8 cellular contexts compared by ENCODE assay signal in the genomic region with DNA sequence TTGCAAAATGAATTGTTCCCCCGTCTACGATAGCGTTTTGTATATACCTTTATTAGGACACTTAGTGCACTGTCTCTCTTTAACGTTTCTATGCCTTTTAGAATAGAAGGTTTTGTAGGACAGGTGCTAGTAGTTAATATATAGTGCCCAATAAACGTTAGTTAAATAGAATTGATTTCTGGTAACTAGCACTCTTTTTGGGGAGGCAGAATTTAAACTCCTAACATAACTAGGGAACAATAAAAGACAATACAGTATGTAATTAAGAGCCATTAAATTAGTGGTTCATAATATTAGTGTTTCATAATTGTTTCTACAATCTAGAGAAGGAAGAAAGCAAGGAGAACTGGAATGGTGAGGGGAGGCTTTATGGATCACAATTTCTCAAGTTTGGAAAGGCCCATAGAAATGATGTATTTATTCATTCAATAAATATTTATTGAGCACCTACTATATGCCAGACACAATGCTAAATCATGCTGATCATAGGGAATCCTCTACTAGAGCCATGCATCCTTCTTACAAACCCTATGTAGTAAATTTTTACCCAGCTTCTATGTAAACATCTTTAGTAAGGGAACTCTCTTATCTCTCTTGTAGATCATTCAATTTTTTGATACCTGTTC. TPM values are rescaled to one million over a fixed set of nuclear protein-coding genes. Genes with fewer than 3 reads are reported as not detected.
DNase-seq lines count a peak whose midpoint lies in the region; ATAC-seq and TF ChIP-seq lines count a peak whose summit lies in the region.

No MANE protein-coding gene starts in this region.

- H3K4me3 ChIP-seq in iPS-15b (ENCODE audit: low read depth, low read length) = peak overlapping the region; percentile 38

- H3K4me1 Mint-ChIP-seq in HFFc6 (ENCODE audit: low read depth) = peaks cover 55% of the 10 kb centered on the region
- H3K4me1 Mint-ChIP-seq in activated T-helper 17 cell treated with anti-CD3 and anti-CD28 coated beads, Interleukin-2, amount 50 U/mL, for 72 hours = peaks cover 13% of the 10 kb centered on the region
- H3K4me1 Mint-ChIP-seq in stimulated activated effector memory CD8-positive, alpha-beta T cell treated with anti-CD3 and anti-CD28 coated beads, Interleukin-12 subunit alpha, Interleukin-12 subunit beta, amount 100 ng/mL, for 72 hours = peaks cover 43% of the 10 kb centered on the region

- no peak overlapping the region for H3K9ac ChIP-seq in iPS-15b (ENCODE audit: low read depth, low read length)

- no peaks in the 10 kb centered on the region for H3K9me3 ChIP-seq in iPS-15b (ENCODE audit: control insufficient read depth, insufficient read depth, low read length)

- peaks cover 6% of the 10 kb centered on the region for H3K4me1 ChIP-seq in iPS-15b (ENCODE audit: control insufficient read depth, insufficient read depth, low read length)

- TF ChIP-seq CTCF in HFFc6 (IDR thresholded peaks at IDR 0.05) = no peak

- no peak for DNase-seq in HFFc6
- DNase-seq in stimulated activated effector memory CD8-positive, alpha-beta T cell treated with anti-CD3 and anti-CD28 coated beads, Interleukin-12 subunit alpha, Interleukin-12 subunit beta, amount 100 ng/mL, for 72 hours (ENCODE audit: low spot score in 2 of 2) = no peak
- no peak for DNase-seq in NCI-H1092 (lab: John Stamatoyannopoulos, UW)
- no peak for DNase-seq in GM03348 (ENCODE audit: low spot score)
- no peak for DNase-seq in D341Med (ENCODE audit: low spot score)
- no peak for DNase-seq in HT-29 (ENCODE audit: low spot score)

- peak overlapping the region; percentile 83; the same call in 1 of the 2 replicates for H3K27ac Mint-ChIP-seq in HFFc6
- H3K27ac Mint-ChIP-seq in activated T-helper 17 cell treated with anti-CD3 and anti-CD28 coated beads, Interleukin-2, amount 50 U/mL, for 72 hours = peak overlapping the region; percentile 93
- peak overlapping the region; percentile 88 for H3K27ac Mint-ChIP-seq in stimulated activated effector memory CD8-positive, alpha-beta T cell treated with anti-CD3 and anti-CD28 coated beads, Interleukin-12 subunit alpha, Interleukin-12 subunit beta, amount 100 ng/mL, for 72 hours

- ATAC-seq in activated T-helper 17 cell treated with anti-CD3 and anti-CD28 coated beads, Interleukin-2, amount 50 U/mL, for 72 hours (replicated peaks) = no peak
- ATAC-seq in stimulated activated effector memory CD8-positive, alpha-beta T cell treated with anti-CD3 and anti-CD28 coated beads, Interleukin-12 subunit alpha, Interleukin-12 subunit beta, amount 100 ng/mL, for 72 hours = no peak

- peaks cover 32% of the 10 kb centered on the region for H3K27me3 ChIP-seq in iPS-15b (ENCODE audit: control insufficient read depth, insufficient read depth, low read length)

- H3K4me3 Mint-ChIP-seq in HFFc6 = peak overlapping the region; percentile 92
- H3K4me3 Mint-ChIP-seq in activated T-helper 17 cell treated with anti-CD3 and anti-CD28 coated beads, Interleukin-2, amount 50 U/mL, for 72 hours = peak overlapping the region; percentile 95
- H3K4me3 Mint-ChIP-seq in stimulated activated effector memory CD8-positive, alpha-beta T cell treated with anti-CD3 and anti-CD28 coated beads, Interleukin-12 subunit alpha, Interleukin-12 subunit beta, amount 100 ng/mL, for 72 hours = peak overlapping the region; percentile 75

- H3K9me3 Mint-ChIP-seq in HFFc6 = peaks cover 9% of the 10 kb centered on the region; the same call in 1 of the 2 replicates
- H3K9me3 Mint-ChIP-seq in activated T-helper 17 cell treated with anti-CD3 and anti-CD28 coated beads, Interleukin-2, amount 50 U/mL, for 72 hours = no peaks in the 10 kb centered on the region
- no peaks in the 10 kb centered on the region for H3K9me3 Mint-ChIP-seq in stimulated activated effector memory CD8-positive, alpha-beta T cell treated with anti-CD3 and anti-CD28 coated beads, Interleukin-12 subunit alpha, Interleukin-12 subunit beta, amount 100 ng/mL, for 72 hours

- H3K36me3 Mint-ChIP-seq in HFFc6 (ENCODE audit: low read depth) = peaks cover 8% of the 10 kb centered on the region; the same call in 1 of the 2 replicates
- H3K36me3 Mint-ChIP-seq in activated T-helper 17 cell treated with anti-CD3 and anti-CD28 coated beads, Interleukin-2, amount 50 U/mL, for 72 hours (ENCODE audit: low read depth) = peaks cover 16% of the 10 kb centered on the region
- H3K36me3 Mint-ChIP-seq in stimulated activated effector memory CD8-positive, alpha-beta T cell treated with anti-CD3 and anti-CD28 coated beads, Interleukin-12 subunit alpha, Interleukin-12 subunit beta, amount 100 ng/mL, for 72 hours = peaks cover 25% of the 10 kb centered on the region

- no peaks in the 10 kb centered on the region for H3K36me3 ChIP-seq in iPS-15b (ENCODE audit: control insufficient read depth, insufficient read depth, low read length)

- H3K27me3 Mint-ChIP-seq in HFFc6 (ENCODE audit: insufficient read depth) = peaks cover 4% of the 10 kb centered on the region
- H3K27me3 Mint-ChIP-seq in activated T-helper 17 cell treated with anti-CD3 and anti-CD28 coated beads, Interleukin-2, amount 50 U/mL, for 72 hours = no peaks in the 10 kb centered on the region

RNA-seq across cellular contexts. Expression of a gene that starts 0.7 kb away (rescaled TPM):
- total RNA-seq in HFFc6 (2021; fragmentation: NEBNext Ultra II Directional; extraction: Animal tissue kit (Norgen Biotek cat#: 25700)) = 10 to 100 TPM; 23.5 to 29.3 (median 26.2) TPM
- total RNA-seq in activated T-helper 17 cell treated with anti-CD3 and anti-CD28 coated beads, Interleukin-2, amount 50 U/mL, for 72 hours = 10 to 100 TPM; 16.9 to 26.0 TPM
- total RNA-seq in HT-29 (2014; rRNA removed; shearing (Covaris generic)) = 7.1 and 7.4 TPM in 2 replicates

RNA-seq across cellular contexts. Expression of a gene that starts 0.9 kb away (rescaled TPM):
- 10 to 100 TPM in 3 of 6 experiments, 1 to 10 TPM in 3; 8.1 to 14.9 (median 10.2) TPM for total RNA-seq in HFFc6 (2021; fragmentation: NEBNext Ultra II Directional; extraction: Animal tissue kit (Norgen Biotek cat#: 25700))
- 1 to 10 TPM; 4.6 to 4.8 TPM for total RNA-seq in activated T-helper 17 cell treated with anti-CD3 and anti-CD28 coated beads, Interleukin-2, amount 50 U/mL, for 72 hours
- total RNA-seq in HT-29 (2014; rRNA removed; shearing (Covaris generic)) = 0.20 and 1.9 TPM in 2 replicates

RNA-seq across cellular contexts. Expression of a gene that starts 7.4 kb away (rescaled TPM):
- 10 to 100 TPM; 51.0 to 59.6 (median 56.1) TPM for total RNA-seq in HFFc6 (2021; fragmentation: NEBNext Ultra II Directional; extraction: Animal tissue kit (Norgen Biotek cat#: 25700))
- 10 to 100 TPM; 43.4 to 61.2 TPM for total RNA-seq in activated T-helper 17 cell treated with anti-CD3 and anti-CD28 coated beads, Interleukin-2, amount 50 U/mL, for 72 hours
- total RNA-seq in HT-29 (2014; rRNA removed; shearing (Covaris generic)) = 2.5 and 3.0 TPM in 2 replicates

RNA-seq across cellular contexts. Expression of a gene that starts 31.1 kb away (rescaled TPM):
- 10 to 100 TPM; 49.2 to 78.0 (median 59.5) TPM for total RNA-seq in HFFc6 (2021; fragmentation: NEBNext Ultra II Directional; extraction: Animal tissue kit (Norgen Biotek cat#: 25700))
- 100 to 1,000 TPM in 1 of 2 donors, 10 to 100 TPM in 1; 74.2 to 269 TPM for total RNA-seq in activated T-helper 17 cell treated with anti-CD3 and anti-CD28 coated beads, Interleukin-2, amount 50 U/mL, for 72 hours
- 30.1 and 46.6 TPM in 2 replicates for total RNA-seq in HT-29 (2014; rRNA removed; shearing (Covaris generic))

RNA-seq across cellular contexts. Expression of a gene that starts 37.9 kb away (rescaled TPM):
- 100 to 1,000 TPM; 135 to 166 (median 157) TPM for total RNA-seq in HFFc6 (2021; fragmentation: NEBNext Ultra II Directional; extraction: Animal tissue kit (Norgen Biotek cat#: 25700))
- 100 to 1,000 TPM; 222 to 275 TPM for total RNA-seq in activated T-helper 17 cell treated with anti-CD3 and anti-CD28 coated beads, Interleukin-2, amount 50 U/mL, for 72 hours
- total RNA-seq in HT-29 (2014; rRNA removed; shearing (Covaris generic)) = 88.3 and 93.5 TPM in 2 replicates

Comparison
In these comparisons a context has a peak if more than half of its experiments do, and no peak if none do; other contexts are left out.
1. RNA of a gene that starts 7.4 kb away (total RNA-seq): 43.4 to 61.2 TPM in activated T-helper 17 cell treated with anti-CD3 and anti-CD28 coated beads, Interleukin-2, amount 50 U/mL, for 72 hours and 51.0 to 59.6 TPM in HFFc6; 2.5 to 3.0 TPM in HT-29; every median in the first group is over 10 times any median in the second.
2. Peak in every context shown above with its lines, with median percentiles within 50 percentile points of each other: H3K27ac Mint-ChIP-seq and H3K4me3 Mint-ChIP-seq.